Comparison of ENCODE assay signal across 18 cellular contexts in genomic region chr6:164897523-164898094, GRCh38.
DNase-seq lines count a peak whose midpoint lies in the region; ATAC-seq and TF ChIP-seq lines count a peak whose summit lies in the region.
"Had no signal": no experiment of that assay in that cellular context is flagged by ENCODE, and none has a peak within 500 bp of the region (broad histone marks: within the 10 kb centered on the region; RNA-seq: fewer than 3 reads in every experiment).

No MANE protein-coding gene starts in this region.

- CTCF ChIA-PET in WTC11 (lab: Charles Lee) = interaction anchor here (0.9 kb wide), 1 partner anchor 30 kb away, joined by 3 read pairs; no protein-coding TSS in a partner anchor

- peaks cover 23% of the 10 kb centered on the region for H3K9me3 Mint-ChIP-seq in WTC11

- DNase-seq in NCI-H82 (lab: John Stamatoyannopoulos, UW) (peak; percentile 20), NCI-H82 treated with DMSO at 0.1 percent for 48 hours (lab: John Stamatoyannopoulos, UW; ENCODE audit: unreplicated experiment) (no peak), NCI-H2029 (lab: John Stamatoyannopoulos, UW) (peak; percentile 90), WTC11 (ENCODE audit: low spot score) (peak; percentile 14), upper lobe of right lung (no peak), HK-2 (ENCODE audit: unreplicated experiment) (no peak)
- no peak for DNase-seq in effector memory CD4-positive, alpha-beta T cell
- DNase-seq in activated T-cell treated with anti-CD3 and anti-CD28 coated beads, Interleukin-2, amount 50 U/mL, for 1 hour = no peak
- DNase-seq: activated T-cell treated with anti-CD3 and anti-CD28 coated beads, Interleukin-2, amount 50 U/mL, for 24 hours; amygdala; colonic mucosa; mucosa of descending colon; MV-4-11; posterior cingulate gyrus; stimulated activated CD4-positive, alpha-beta T cell treated with anti-CD3 and anti-CD28 coated beads, Interleukin-15, amount 100 ng/mL, for 24 hours; tibial artery had no signal

- ATAC-seq in WTC11 = peak; percentile 90
- ATAC-seq in upper lobe of right lung = peak; percentile 41
- ATAC-seq: GM12878, mucosa of descending colon had no signal

- peaks cover 5% of the 10 kb centered on the region; the same call in 1 of the 2 replicates for H3K36me3 Mint-ChIP-seq in WTC11

- TF ChIP-seq CTCF in WTC11 (IDR thresholded peaks at IDR 0.05) (0 out of 2 replicates have a peak, but pooled peaks have one; percentile 27), upper lobe of right lung (IDR thresholded peaks at IDR 0.05) (no peak)

- H3K4me3 ChIP-seq in upper lobe of right lung = no peak overlapping the region
- H3K4me3 ChIP-seq in effector memory CD4-positive, alpha-beta T cell (ENCODE audit: insufficient read depth, low read depth, low read length, poor library complexity, severe bottlenecking) = no peak overlapping the region
- H3K4me3 ChIP-seq: colonic mucosa, GM12878, mucosa of descending colon, tibial artery had no signal

- POLR2A ChIA-PET in WTC11 (lab: Charles Lee) = no interaction called here

- H3K4me1 ChIP-seq in upper lobe of right lung = no peaks in the 10 kb centered on the region
- no peaks in the 10 kb centered on the region for H3K4me1 ChIP-seq in effector memory CD4-positive, alpha-beta T cell (ENCODE audit: control insufficient read depth, insufficient read depth, low read length, poor library complexity, severe bottlenecking)
- H3K4me1 ChIP-seq: colonic mucosa, tibial artery had no signal

- no peak overlapping the region for H3K4me3 Mint-ChIP-seq in WTC11
- H3K4me3 Mint-ChIP-seq: activated T-cell treated with anti-CD3 and anti-CD28 coated beads, Interleukin-2, amount 50 U/mL, for 24 hours had no signal

- H3K27me3 Mint-ChIP-seq in WTC11 (ENCODE audit: low read depth) = no peaks in the 10 kb centered on the region
- H3K27me3 Mint-ChIP-seq: activated T-cell treated with anti-CD3 and anti-CD28 coated beads, Interleukin-2, amount 50 U/mL, for 24 hours had no signal

- H3K9me3 ChIP-seq in upper lobe of right lung = no peaks in the 10 kb centered on the region
- no peaks in the 10 kb centered on the region for H3K9me3 ChIP-seq in effector memory CD4-positive, alpha-beta T cell (ENCODE audit: control insufficient read depth, low read length)
- H3K9me3 ChIP-seq: colonic mucosa, tibial artery had no signal

- H3K27ac Mint-ChIP-seq in WTC11 = no peak overlapping the region
- H3K27ac Mint-ChIP-seq: activated T-cell treated with anti-CD3 and anti-CD28 coated beads, Interleukin-2, amount 50 U/mL, for 24 hours had no signal

- no peaks in the 10 kb centered on the region for H3K36me3 ChIP-seq in upper lobe of right lung
- H3K36me3 ChIP-seq in effector memory CD4-positive, alpha-beta T cell (ENCODE audit: control insufficient read depth, insufficient read depth, low read length) = no peaks in the 10 kb centered on the region
- H3K36me3 ChIP-seq: colonic mucosa, tibial artery had no signal

- H3K27ac ChIP-seq in upper lobe of right lung = no peak overlapping the region
- H3K27ac ChIP-seq in effector memory CD4-positive, alpha-beta T cell (ENCODE audit: insufficient read depth, low read length, poor library complexity, severe bottlenecking) = no peak overlapping the region
- H3K27ac ChIP-seq: colonic mucosa, HL-60, tibial artery had no signal

- no peaks in the 10 kb centered on the region for H3K27me3 ChIP-seq in upper lobe of right lung
- H3K27me3 ChIP-seq in effector memory CD4-positive, alpha-beta T cell (replicated peaks; ENCODE audit: control insufficient read depth, insufficient read depth, low read length, poor library complexity, severe bottlenecking) = no peaks in the 10 kb centered on the region
- H3K27me3 ChIP-seq: colonic mucosa, tibial artery had no signal

- no peaks in the 10 kb centered on the region for H3K4me1 Mint-ChIP-seq in WTC11

- intact Hi-C loops in upper lobe of right lung (cut with DNase I) = no loop called here

TF ChIP-seq in WTC11, 78 proteins besides CTCF, POLR2A, EP300 and RAD21:
- no peak for TF ChIP-seq ETV6 (CRISPR knock-in tag; IDR thresholded peaks at IDR 0.05)
- no peak for TF ChIP-seq TCF7 (CRISPR knock-in tag; IDR thresholded peaks at IDR 0.05; ENCODE audit: low read depth)
- no peak for TF ChIP-seq ZNF671 (CRISPR knock-in tag; IDR thresholded peaks at IDR 0.05)
- no peak for TF ChIP-seq NFATC4 (CRISPR knock-in tag; IDR thresholded peaks at IDR 0.05)
- no peak for TF ChIP-seq NR1H2 (CRISPR knock-in tag; IDR thresholded peaks at IDR 0.05)
- TF ChIP-seq OVOL2 (CRISPR knock-in tag; IDR thresholded peaks at IDR 0.05; ENCODE audit: borderline replicate concordance) = no peak
- TF ChIP-seq ZNF416 (CRISPR knock-in tag; IDR thresholded peaks at IDR 0.05) = no peak
- no peak for TF ChIP-seq E2F1 (CRISPR knock-in tag; IDR thresholded peaks at IDR 0.05)

Comparison
In these comparisons a context has a peak if more than half of its experiments do, and no peak if none do; other contexts are left out.
1. DNase-seq: peak in NCI-H82 (single experiment), NCI-H2029 (single experiment) and WTC11 (single experiment); none in NCI-H82 treated with DMSO at 0.1 percent for 48 hours (single experiment), upper lobe of right lung (single experiment), effector memory CD4-positive, alpha-beta T cell (0 of 3), HK-2 (single experiment) and activated T-cell treated with anti-CD3 and anti-CD28 coated beads, Interleukin-2, amount 50 U/mL, for 1 hour (single experiment).